ENCODE assay signal across 8 cellular contexts in the genomic region with DNA sequence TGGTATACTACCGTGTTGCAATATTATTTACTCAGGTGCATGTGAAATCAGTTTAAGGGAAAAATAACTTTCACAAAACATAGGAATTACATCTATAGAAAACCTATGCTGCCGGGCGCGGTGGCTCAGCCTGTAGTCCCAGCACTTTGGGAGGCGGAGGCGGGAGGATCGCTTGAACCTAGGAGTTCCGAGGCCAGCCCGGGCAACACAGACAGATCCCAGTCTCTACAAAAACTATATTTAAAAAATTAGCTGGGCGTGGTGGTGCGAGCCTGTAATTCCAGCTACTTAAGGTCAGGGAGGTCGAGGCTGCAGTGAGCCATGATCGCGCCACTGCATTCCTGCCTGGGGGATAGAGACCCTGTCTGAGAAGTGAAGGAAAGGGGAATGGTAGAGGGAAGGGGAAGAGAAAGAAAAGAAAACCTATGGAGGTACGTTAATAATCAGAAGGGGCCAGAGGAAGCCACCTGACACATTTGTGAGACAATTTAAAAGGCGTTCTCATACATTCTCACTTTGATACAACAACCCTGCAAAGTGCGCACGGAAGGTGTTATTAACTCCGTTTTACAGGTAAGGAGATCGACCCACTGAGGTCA.
DNase-seq lines count a peak whose midpoint lies in the region; ATAC-seq and TF ChIP-seq lines count a peak whose summit lies in the region.

No MANE protein-coding gene starts in this region.

- peaks cover 39% of the 10 kb centered on the region for H3K36me3 Mint-ChIP-seq in dendritic cell treated with granulocyte-macrophage colony-stimulating factor and Interleukin-4, amounts not matched to agents 40 ng/mL and 50 ng/mL, for 4 days (ENCODE audit: low read depth)

- no peak for TF ChIP-seq CTCF in AG09309 (IDR thresholded peaks at IDR 0.05; ENCODE audit: control insufficient read depth, insufficient read depth, low read depth, low read length, missing control alignments)
- no peak for TF ChIP-seq CTCF in Loucy (conservative IDR thresholded peaks at IDR 0.05; ENCODE audit: low read length)
- TF ChIP-seq CTCF in GM20000 (IDR thresholded peaks at IDR 0.05; ENCODE audit: extremely low read depth, missing control alignments), result no peak

- H2AFZ ChIP-seq in Loucy (ENCODE audit: low read length), result peak overlapping the region; percentile 97

- peak overlapping the region; percentile 85 for H3K27ac Mint-ChIP-seq in dendritic cell treated with granulocyte-macrophage colony-stimulating factor and Interleukin-4, amounts not matched to agents 40 ng/mL and 50 ng/mL, for 4 days

- H3K27ac ChIP-seq in muscle layer of duodenum (ENCODE audit: low read length), result peak overlapping the region; percentile 85

- H3K27me3 Mint-ChIP-seq in dendritic cell treated with granulocyte-macrophage colony-stimulating factor and Interleukin-4, amounts not matched to agents 40 ng/mL and 50 ng/mL, for 4 days, result no peaks in the 10 kb centered on the region

- H4K20me1 ChIP-seq in Loucy (ENCODE audit: insufficient read depth, low read length, poor library complexity, severe bottlenecking), result peaks cover 4% of the 10 kb centered on the region

- peak overlapping the region; percentile 99 for H3K4me2 ChIP-seq in Loucy (ENCODE audit: low read depth, low read length, poor library complexity, severe bottlenecking)

- H3K9me3 ChIP-seq in Loucy (ENCODE audit: insufficient read depth, low read depth, low read length), result 0 out of 2 replicates have a peak, but pooled peaks cover 5% of the 10 kb centered on the region
- H3K9me3 ChIP-seq in muscle layer of duodenum (ENCODE audit: control insufficient read depth in 1 of 2, low read length in 2 of 2), result no peaks in the 10 kb centered on the region

- intact Hi-C loops in dendritic cell treated with granulocyte-macrophage colony-stimulating factor and Interleukin-4, amounts not matched to agents 40 ng/mL and 50 ng/mL, for 4 days (cut with micrococcal nuclease), result no loop called here

- H3K27me3 ChIP-seq in Loucy (ENCODE audit: insufficient read depth, low read length, poor library complexity, severe bottlenecking), result no peaks in the 10 kb centered on the region
- no peaks in the 10 kb centered on the region for H3K27me3 ChIP-seq in muscle layer of duodenum (ENCODE audit: low read depth, low read length)

- no peaks in the 10 kb centered on the region for H3K36me3 ChIP-seq in Loucy (ENCODE audit: insufficient read depth, low read length)
- peaks cover 9 to 12% of the 10 kb centered on the region in 2 donors for H3K36me3 ChIP-seq in muscle layer of duodenum (ENCODE audit: control insufficient read depth in 1 of 2, insufficient read depth in 2 of 2, low read length in 2 of 2)

- H3F3A ChIP-seq in Loucy (ENCODE audit: low read depth), result no peaks in the 10 kb centered on the region

- H3K9ac ChIP-seq in Loucy (ENCODE audit: low read depth, low read length, poor library complexity, severe bottlenecking), result peak overlapping the region; percentile 80

- peak overlapping the region; percentile 72 for H3K4me3 ChIP-seq in AG09309 (ENCODE audit: control insufficient read depth, low read depth, low read length)
- H3K4me3 ChIP-seq in Loucy (ENCODE audit: low read length, poor library complexity, severe bottlenecking), result peak overlapping the region; percentile 87
- H3K4me3 ChIP-seq in muscle layer of duodenum (ENCODE audit: low read depth in 1 of 2, low read length in 2 of 2), result peak overlapping the region; percentile 95 to 96

- H3K9me3 Mint-ChIP-seq in dendritic cell treated with granulocyte-macrophage colony-stimulating factor and Interleukin-4, amounts not matched to agents 40 ng/mL and 50 ng/mL, for 4 days, result peaks cover 15% of the 10 kb centered on the region

- no peak for ATAC-seq in GM19467 (IDR thresholded peaks at IDR 0.05; ENCODE audit: unreplicated experiment)
- ATAC-seq in GM18907 (IDR thresholded peaks at IDR 0.05; ENCODE audit: unreplicated experiment), result no peak

- H3K79me2 ChIP-seq in Loucy (ENCODE audit: insufficient read depth, low read length), result peaks cover 18% of the 10 kb centered on the region

- H3K9me2 ChIP-seq in Loucy (replicated peaks; ENCODE audit: low read depth, low read length), result no peaks in the 10 kb centered on the region

- no peak for DNase-seq in AG09309 (ENCODE audit: low read depth)
- DNase-seq in pons (ENCODE audit: low spot score), result no peak
- DNase-seq in GM20000 (ENCODE audit: low spot score), result no peak

- H3K4me1 ChIP-seq in Loucy (ENCODE audit: insufficient read depth, low read length, poor library complexity, severe bottlenecking), result peaks cover 16% of the 10 kb centered on the region
- peaks cover 0 to 4% of the 10 kb centered on the region in 2 donors for H3K4me1 ChIP-seq in muscle layer of duodenum (ENCODE audit: control insufficient read depth in 1 of 2, insufficient read depth in 2 of 2, low read length in 2 of 2)

- H3K4me1 Mint-ChIP-seq in dendritic cell treated with granulocyte-macrophage colony-stimulating factor and Interleukin-4, amounts not matched to agents 40 ng/mL and 50 ng/mL, for 4 days (ENCODE audit: low read depth), result peaks cover 38% of the 10 kb centered on the region

- peak overlapping the region; percentile 76 for H3K4me3 Mint-ChIP-seq in dendritic cell treated with granulocyte-macrophage colony-stimulating factor and Interleukin-4, amounts not matched to agents 40 ng/mL and 50 ng/mL, for 4 days
